ENCODE assay signal across 8 cellular contexts in genomic region chr15:76930831-76931396, GRCh38. TPM values are rescaled to one million over a fixed set of nuclear protein-coding genes. Genes with fewer than 3 reads are reported as not detected.
DNase-seq lines count a peak whose midpoint lies in the region; ATAC-seq and TF ChIP-seq lines count a peak whose summit lies in the region.

No MANE protein-coding gene starts in this region.

- no peaks in the 10 kb centered on the region for H3K4me1 ChIP-seq in NT2/D1 (ENCODE audit: insufficient read depth, insufficient read length)

- H3K9me3 ChIP-seq in NT2/D1 (ENCODE audit: insufficient read depth, low read length) = no peaks in the 10 kb centered on the region

- H3K27ac Mint-ChIP-seq in endothelial cell (ENCODE audit: unreplicated experiment) = no peak overlapping the region

- peaks cover 5% of the 10 kb centered on the region for H3K27me3 ChIP-seq in NT2/D1 (ENCODE audit: insufficient read depth, insufficient read length)

- DNase-seq in NT2/D1 (ENCODE audit: low read depth, low spot score) (no peak), endothelial cell (ENCODE audit: low spot score) (no peak), pons (ENCODE audit: low spot score) (peak; percentile 14), UCSD-AML1 (lab: John Stamatoyannopoulos, UW; ENCODE audit: unreplicated experiment) (no peak)

- H3K4me1 Mint-ChIP-seq in endothelial cell (ENCODE audit: unreplicated experiment) = peaks cover 15% of the 10 kb centered on the region

- peak overlapping the region; percentile 53 for H3K4me3 ChIP-seq in GM12875 (ENCODE audit: low read depth, low read length)
- peak overlapping the region; percentile 50 for H3K4me3 ChIP-seq in NT2/D1 (ENCODE audit: insufficient read length, low read depth)

- peak overlapping the region; percentile 90 for H3K4me3 Mint-ChIP-seq in endothelial cell (ENCODE audit: unreplicated experiment)

- peaks cover 1% of the 10 kb centered on the region for H3K27me3 Mint-ChIP-seq in endothelial cell (ENCODE audit: unreplicated experiment)

- H3K9ac ChIP-seq in NT2/D1 (ENCODE audit: insufficient read length, low read depth) = peak overlapping the region; percentile 79

- TF ChIP-seq CTCF in GM12875 (IDR thresholded peaks at IDR 0.05; ENCODE audit: borderline replicate concordance, insufficient read depth, low read depth, low read length) (no peak), endothelial cell (IDR thresholded peaks at IDR 0.05; ENCODE audit: unreplicated experiment) (no peak)

- peaks cover 6% of the 10 kb centered on the region for H3K36me3 Mint-ChIP-seq in endothelial cell (ENCODE audit: low read depth, unreplicated experiment)

- H3K36me3 ChIP-seq in NT2/D1 (ENCODE audit: insufficient read depth, insufficient read length, low read length) = peaks cover 34% of the 10 kb centered on the region

- H3K9me3 Mint-ChIP-seq in endothelial cell (ENCODE audit: unreplicated experiment) = no peaks in the 10 kb centered on the region

- ATAC-seq in HG03108 (IDR thresholded peaks at IDR 0.05; ENCODE audit: unreplicated experiment) (no peak), GM19035 (IDR thresholded peaks at IDR 0.05; ENCODE audit: unreplicated experiment) (no peak), GM18907 (IDR thresholded peaks at IDR 0.05; ENCODE audit: unreplicated experiment) (no peak)

RNA-seq across cellular contexts. Expression of gene RCN2, which starts 0.6 kb away (rescaled TPM):
- total RNA-seq in endothelial cell (ENCODE audit: unreplicated experiment) = 76.1 TPM

RNA-seq across cellular contexts. Expression of gene SCAPER, which starts 25.8 kb away (rescaled TPM):
- total RNA-seq in endothelial cell (ENCODE audit: unreplicated experiment) = 18.1 TPM
